ENCODE assay signal across 8 cellular contexts in the genomic region with DNA sequence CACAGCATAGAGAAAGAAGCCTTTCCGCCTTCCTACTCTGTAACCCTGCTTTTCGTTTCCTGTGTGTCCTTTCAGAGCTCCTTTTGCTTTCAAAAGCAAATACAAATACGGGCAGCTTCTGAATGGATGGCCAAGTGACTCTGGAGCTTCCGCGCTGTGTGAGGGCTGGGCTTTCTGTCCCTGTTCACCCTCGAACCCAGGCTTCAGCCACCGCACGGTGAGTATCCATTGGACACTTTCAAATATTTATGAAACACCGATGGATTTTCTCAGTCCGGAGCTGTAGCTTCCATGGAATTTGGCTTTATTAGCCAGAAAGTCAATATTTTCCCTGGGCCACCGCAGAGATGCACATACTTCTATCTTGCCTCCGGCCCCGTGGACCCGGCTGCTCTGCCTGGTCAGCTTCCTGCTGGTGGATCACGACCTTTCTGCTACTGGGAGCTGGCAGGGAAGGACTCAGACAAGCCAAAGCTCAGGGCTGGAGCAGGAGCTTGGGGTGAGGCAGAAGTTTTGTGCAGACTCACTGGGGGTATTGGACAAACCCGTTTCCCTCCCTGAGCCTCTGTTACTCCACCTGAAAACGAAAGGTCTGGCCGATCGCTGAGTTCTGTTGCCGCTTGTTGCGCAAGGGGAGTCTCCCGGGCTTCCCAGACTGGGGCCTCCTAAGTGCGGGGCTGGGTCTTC.
A peak's percentile ranks its signal among the peaks of the same experiment; 100 is the strongest.
DNase-seq lines count a peak whose midpoint lies in the region; ATAC-seq and TF ChIP-seq lines count a peak whose summit lies in the region.

No MANE protein-coding gene starts in this region.

- no peaks in the 10 kb centered on the region for H4K20me1 ChIP-seq in BLaER1

- H3K4me3 Mint-ChIP-seq in nephron progenitor cell = peak overlapping the region; percentile 50
- H3K4me3 Mint-ChIP-seq in activated T-helper 2 cell treated with anti-CD3 and anti-CD28 coated beads, Interferon-gamma antibody, Interleukin-2, Interleukin-4, amounts not matched to agents 10 μg/mL and 5 μg/mL and 100 μg/mL, durations not matched to agents 14 hours and 24 hours and 36 hours (ENCODE audit: low read depth) = no peak overlapping the region

- DNase-seq in NT2/D1 (ENCODE audit: low read depth, low spot score) (no peak), nephron progenitor cell (peak; percentile 36), T-helper 9 cell (no peak), GM13976 (ENCODE audit: low spot score) (no peak)
- no peak for DNase-seq in activated T-helper 2 cell treated with anti-CD3 and anti-CD28 coated beads, Interferon-gamma antibody, Interleukin-2, Interleukin-4, amounts not matched to agents 10 μg/mL and 5 μg/mL and 100 μg/mL, durations not matched to agents 14 hours and 24 hours and 36 hours (ENCODE audit: low spot score)

- H3K9ac ChIP-seq in BLaER1 = no peak overlapping the region
- peak overlapping the region; percentile 58 for H3K9ac ChIP-seq in NT2/D1 (ENCODE audit: insufficient read length, low read depth)

- no peaks in the 10 kb centered on the region for H3K9me3 ChIP-seq in BLaER1
- H3K9me3 ChIP-seq in NT2/D1 (ENCODE audit: insufficient read depth, low read length) = no peaks in the 10 kb centered on the region

- peaks cover 3% of the 10 kb centered on the region for H3K27me3 Mint-ChIP-seq in nephron progenitor cell (ENCODE audit: low read depth, poor library complexity)
- no peaks in the 10 kb centered on the region for H3K27me3 Mint-ChIP-seq in activated T-helper 2 cell treated with anti-CD3 and anti-CD28 coated beads, Interferon-gamma antibody, Interleukin-2, Interleukin-4, amounts not matched to agents 10 μg/mL and 5 μg/mL and 100 μg/mL, durations not matched to agents 14 hours and 24 hours and 36 hours (ENCODE audit: low read depth)

- H3K27me3 ChIP-seq in BLaER1 = no peaks in the 10 kb centered on the region
- H3K27me3 ChIP-seq in NT2/D1 (ENCODE audit: insufficient read depth, insufficient read length) = no peaks in the 10 kb centered on the region

- no peak overlapping the region for H3K27ac ChIP-seq in BLaER1

- H3K27ac Mint-ChIP-seq in nephron progenitor cell = peak overlapping the region; percentile 90
- no peak overlapping the region for H3K27ac Mint-ChIP-seq in activated T-helper 2 cell treated with anti-CD3 and anti-CD28 coated beads, Interferon-gamma antibody, Interleukin-2, Interleukin-4, amounts not matched to agents 10 μg/mL and 5 μg/mL and 100 μg/mL, durations not matched to agents 14 hours and 24 hours and 36 hours

- ATAC-seq in esophagus mucosa = peak; percentile 32
- ATAC-seq in GM18519 (IDR thresholded peaks at IDR 0.05; ENCODE audit: low FRiP score, unreplicated experiment) = no peak

- H3K4me1 ChIP-seq in BLaER1 (peaks cover 36% of the 10 kb centered on the region), NT2/D1 (ENCODE audit: insufficient read depth, insufficient read length) (peaks cover 29% of the 10 kb centered on the region)

- H3K36me3 ChIP-seq in BLaER1 (no peaks in the 10 kb centered on the region), NT2/D1 (ENCODE audit: insufficient read depth, insufficient read length, low read length) (no peaks in the 10 kb centered on the region)

- H3K4me3 ChIP-seq in BLaER1 (no peak overlapping the region), NT2/D1 (ENCODE audit: insufficient read length, low read depth) (no peak overlapping the region)

- no peaks in the 10 kb centered on the region for H3K9me3 Mint-ChIP-seq in nephron progenitor cell
- no peaks in the 10 kb centered on the region for H3K9me3 Mint-ChIP-seq in activated T-helper 2 cell treated with anti-CD3 and anti-CD28 coated beads, Interferon-gamma antibody, Interleukin-2, Interleukin-4, amounts not matched to agents 10 μg/mL and 5 μg/mL and 100 μg/mL, durations not matched to agents 14 hours and 24 hours and 36 hours

- peaks cover 93% of the 10 kb centered on the region for H3K4me1 Mint-ChIP-seq in nephron progenitor cell
- H3K4me1 Mint-ChIP-seq in activated T-helper 2 cell treated with anti-CD3 and anti-CD28 coated beads, Interferon-gamma antibody, Interleukin-2, Interleukin-4, amounts not matched to agents 10 μg/mL and 5 μg/mL and 100 μg/mL, durations not matched to agents 14 hours and 24 hours and 36 hours (ENCODE audit: low read depth) = peaks cover 3% of the 10 kb centered on the region

- intact Hi-C loops in activated T-helper 2 cell treated with anti-CD3 and anti-CD28 coated beads, Interferon-gamma antibody, Interleukin-2, Interleukin-4, amounts not matched to agents 10 μg/mL and 5 μg/mL and 100 μg/mL, durations not matched to agents 14 hours and 24 hours and 36 hours (cut with micrococcal nuclease) = no loop called here

- in situ Hi-C loops in GM13976 (cut with MboI; ENCODE audit: low sequenced_read_pairs, unreplicated experiment) = no loop called here

- H3K36me3 Mint-ChIP-seq in nephron progenitor cell (ENCODE audit: low read depth) = no peaks in the 10 kb centered on the region
- H3K36me3 Mint-ChIP-seq in activated T-helper 2 cell treated with anti-CD3 and anti-CD28 coated beads, Interferon-gamma antibody, Interleukin-2, Interleukin-4, amounts not matched to agents 10 μg/mL and 5 μg/mL and 100 μg/mL, durations not matched to agents 14 hours and 24 hours and 36 hours (ENCODE audit: low read depth) = no peaks in the 10 kb centered on the region

- TF ChIP-seq CTCF in nephron progenitor cell (IDR thresholded peaks at IDR 0.05) = no peak
- no peak for TF ChIP-seq CTCF in GM13976 (IDR thresholded peaks at IDR 0.05; ENCODE audit: borderline replicate concordance, control extremely low read depth, extremely low read depth, insufficient read depth, missing control alignments)

- H3K4me2 ChIP-seq in BLaER1 = peak overlapping the region; percentile 17
